Comparison of ENCODE assay signal across 8 cellular contexts in the genomic region with DNA sequence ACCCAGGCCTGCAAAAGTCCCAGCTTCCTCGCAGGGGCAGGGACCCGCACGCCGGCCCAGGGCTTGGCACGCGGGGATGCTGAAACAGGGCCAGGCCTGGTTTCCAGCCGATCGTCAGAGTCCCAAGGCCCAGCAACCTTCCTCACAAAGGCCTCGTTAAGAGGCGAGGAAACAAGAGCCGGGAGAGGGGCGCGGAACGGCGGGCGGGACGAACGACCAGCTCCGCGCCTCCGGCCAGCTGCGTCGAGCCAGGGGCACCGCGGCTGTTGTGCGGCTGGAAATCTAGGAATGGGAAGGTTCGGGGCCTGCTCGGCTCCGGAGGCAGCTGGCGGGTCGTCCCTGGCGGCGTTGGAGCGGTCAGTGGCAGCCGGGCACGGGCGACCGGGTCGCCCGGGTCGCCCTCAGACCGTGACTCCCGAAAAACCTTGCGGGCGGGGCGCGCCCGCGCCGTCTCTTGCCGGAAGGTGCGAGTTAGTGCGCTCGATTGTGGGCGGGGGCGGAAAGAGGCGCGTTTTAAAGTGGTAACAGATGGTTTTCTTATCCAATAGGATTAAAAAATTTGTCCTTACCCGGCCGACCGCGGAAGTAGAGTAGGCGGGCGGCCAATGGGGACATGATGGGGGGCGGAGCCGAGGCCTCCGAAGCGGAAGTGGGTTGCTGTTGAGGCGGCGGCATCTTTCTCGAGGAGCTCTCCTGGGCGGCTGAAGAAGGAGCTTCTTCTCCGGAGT. TPM values are rescaled to one million over a fixed set of nuclear protein-coding genes. Genes with fewer than 3 reads are reported as not detected.
DNase-seq lines count a peak whose midpoint lies in the region; ATAC-seq, FAIRE-seq and TF ChIP-seq lines count a peak whose summit lies in the region.

A gene with protein sequence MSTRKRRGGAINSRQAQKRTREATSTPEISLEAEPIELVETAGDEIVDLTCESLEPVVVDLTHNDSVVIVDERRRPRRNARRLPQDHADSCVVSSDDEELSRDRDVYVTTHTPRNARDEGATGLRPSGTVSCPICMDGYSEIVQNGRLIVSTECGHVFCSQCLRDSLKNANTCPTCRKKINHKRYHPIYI (plus strand): TSS at position 643 of the 728 bp plus-strand sequence. CDS start 21,388 bp downstream, outside the sequence.

- TF ChIP-seq CTCF in AG04449 (IDR thresholded peaks at IDR 0.05; ENCODE audit: insufficient read depth, low read length, missing control alignments) (no peak), WI38 (IDR thresholded peaks at IDR 0.05; ENCODE audit: low read depth, low read length) (no peak), bronchial epithelial cell (IDR thresholded peaks at IDR 0.05; ENCODE audit: insufficient read depth, low read length, severe bottlenecking) (no peak)

- no peak for FAIRE-seq in bronchial epithelial cell (lab: Jason Lieb, UNC)

- ATAC-seq in GM18907 (IDR thresholded peaks at IDR 0.05; ENCODE audit: unreplicated experiment) (peak; percentile 85), HG03159 (IDR thresholded peaks at IDR 0.05; ENCODE audit: unreplicated experiment) (peak; percentile 74)

- POLR2A ChIA-PET in AG04449 (lab: Yijun Ruan, JAX): interaction anchor here (0.6 to 2.2 kb wide), 7 partner anchors 16 to 207 kb away, joined by 3 to 6 read pairs (median 5); partner anchors contain the start of gene MXD4

- H3K4me3 ChIP-seq in AG04449 (ENCODE audit: low read depth, low read length) (peak within 1 kb of the TSS; percentile 92), WI38 (ENCODE audit: low read depth, low read length) (peak within 1 kb of the TSS; percentile 99), bronchial epithelial cell (ENCODE audit: low read depth, low read length) (peak within 1 kb of the TSS; percentile 96)

- peaks cover 2% of the 10 kb centered on the region for H3K36me3 ChIP-seq in bronchial epithelial cell (ENCODE audit: control insufficient read depth, insufficient read depth, low read length)

- DNase-seq in AG04449 (ENCODE audit: low read depth, low spot score) (peak; percentile 81), NCI-H2227 treated with DMSO at 0.1 percent for 48 hours (lab: John Stamatoyannopoulos, UW) (peak; percentile 91), bronchial epithelial cell (ENCODE audit: low read depth) (peak; percentile 93), iPS-NIHi7 (ENCODE audit: extremely low spot score) (peak; percentile 98), smooth muscle cell of the brain vasculature (ENCODE audit: low read depth, low spot score) (peak; percentile 89)

- CTCF ChIA-PET in AG04449 (lab: Yijun Ruan, JAX): interaction anchor here (1.1 to 2.1 kb wide), 5 partner anchors 9 to 252 kb away, joined by 3 to 10 read pairs (median 3); no protein-coding TSS in a partner anchor

- no peaks in the 10 kb centered on the region for H3K27me3 ChIP-seq in bronchial epithelial cell (ENCODE audit: control insufficient read depth, insufficient read depth, low read length)

RNA-seq across cellular contexts. Expression of the gene that starts here (rescaled TPM):
- total RNA-seq in bronchial epithelial cell: 52.0 and 52.7 TPM in 2 replicates

Comparison
In these comparisons a context has a peak if more than half of its experiments do, and no peak if none do; other contexts are left out.
1. Peak in every context shown above with its lines: DNase-seq, ATAC-seq and H3K4me3 ChIP-seq.